8 cellular contexts compared by ENCODE assay signal in the genomic region with DNA sequence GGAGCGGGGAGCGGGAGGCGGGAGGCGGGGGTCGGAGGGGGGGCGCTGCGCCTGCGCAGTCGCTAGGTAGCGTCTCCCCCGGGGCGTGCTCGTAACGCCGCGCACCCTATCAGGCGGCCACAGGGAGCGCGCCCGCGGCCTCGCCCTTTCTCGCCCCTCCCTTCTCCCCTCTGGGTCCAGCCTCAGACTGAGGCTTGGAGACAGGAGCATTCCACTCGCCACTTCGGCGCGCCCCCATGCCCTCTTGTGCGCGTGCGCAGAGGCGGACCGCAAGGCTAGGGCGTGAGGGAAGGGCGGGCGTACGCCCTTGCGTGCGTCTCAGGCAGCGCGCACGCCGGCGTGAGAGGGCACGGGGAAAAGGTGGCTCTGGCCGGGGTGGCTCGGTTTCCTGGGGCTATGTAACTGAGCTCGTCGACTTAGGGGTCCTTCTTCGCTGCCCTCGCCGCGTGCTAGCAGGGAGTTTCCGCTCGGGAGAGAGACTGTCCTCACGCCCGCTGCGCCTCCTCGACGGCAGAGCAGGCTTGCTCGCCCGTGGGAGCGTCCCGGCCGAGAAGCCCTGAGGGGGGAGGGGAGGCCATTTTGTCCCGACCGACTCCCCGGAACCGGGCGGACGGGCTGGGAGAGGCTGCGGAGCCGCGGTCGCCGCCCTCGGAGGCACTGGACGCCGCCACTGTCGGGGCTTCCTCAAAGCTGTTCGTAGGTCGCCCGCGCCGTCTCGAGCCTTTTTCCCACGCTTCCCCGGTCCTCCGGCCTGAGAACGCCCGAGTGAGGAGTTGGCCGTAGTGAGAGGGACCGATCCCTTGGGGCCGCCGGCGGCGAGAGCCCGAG. TPM values are rescaled to one million over a fixed set of nuclear protein-coding genes. Genes with fewer than 3 reads are reported as not detected.
A peak's percentile ranks its signal among the peaks of the same experiment; 100 is the strongest.
DNase-seq lines count a peak whose midpoint lies in the region; ATAC-seq, FAIRE-seq and TF ChIP-seq lines count a peak whose summit lies in the region.

A gene (plus strand): TSS at position 316 of the 828 bp plus-strand sequence. CDS start 525 bp downstream, outside the sequence.

- ATAC-seq in GM19372 (IDR thresholded peaks at IDR 0.05; ENCODE audit: low read depth, unreplicated experiment) (peak; percentile 86), HG03558 (IDR thresholded peaks at IDR 0.05; ENCODE audit: extremely low read depth, unreplicated experiment) (peak; percentile 80), HepG2 (peak; percentile 89)

- H3K4me1 Mint-ChIP-seq in dendritic cell treated with granulocyte-macrophage colony-stimulating factor and Interleukin-4, amounts not matched to agents 40 ng/mL and 50 ng/mL, for 4 days (ENCODE audit: low read depth), result peaks cover 40% of the 10 kb centered on the region

- peak; percentile 68; the same call in 1 of the 2 replicates for TF ChIP-seq RAD21 in HepG2 (CRISPR knock-in tag; IDR thresholded peaks at IDR 0.05)

- H3K4me2 ChIP-seq in HepG2 (ENCODE audit: low read depth, low read length), result peak within 1 kb of the TSS; percentile 90

- H4K20me1 ChIP-seq in HepG2 (ENCODE audit: insufficient read depth, low read length), result peaks cover 40% of the 10 kb centered on the region

- TF ChIP-seq CTCF in HepG2 (CRISPR knock-in tag; IDR thresholded peaks at IDR 0.05), result peak; percentile 22; the same call in 1 of the 2 replicates

- DNase-seq in C1 segment of cervical spinal cord (lab: John Stamatoyannopoulos, UW), result peak; percentile 87 to 100 (median 98)
- peak; percentile 97 for DNase-seq in NCI-H748 treated with DMSO at 0.1 percent for 48 hours (lab: John Stamatoyannopoulos, UW)
- peak; percentile 96 to 99 for DNase-seq in activated CD4-positive, alpha-beta T cell treated with anti-CD3 and anti-CD28 coated beads, Interleukin-2, amount 50 U/mL, for 24 hours (ENCODE audit: low read depth in 1 of 2, low spot score in 1 of 2)
- DNase-seq in HepG2 (ENCODE audit: low spot score), result peak; percentile 99
- DNase-seq in stimulated activated CD4-positive, alpha-beta T cell treated with anti-CD3 and anti-CD28 coated beads, Interleukin-4, amount 100 ng/mL, for 1 hour, result peak; percentile 99

- WGBS in HepG2 (ENCODE audit: low lambda C conversion rate), result under 1% methylated on average over 57 of the region's 97 CpGs

- no peaks in the 10 kb centered on the region for H3K27me3 Mint-ChIP-seq in dendritic cell treated with granulocyte-macrophage colony-stimulating factor and Interleukin-4, amounts not matched to agents 40 ng/mL and 50 ng/mL, for 4 days

- H3K27ac ChIP-seq in HepG2 (ENCODE audit: extremely low read length, insufficient read depth, low read length), result peak within 1 kb of the TSS; percentile 85

- peak; percentile 96 to 98 for TF ChIP-seq POLR2A in HepG2 (IDR thresholded peaks at IDR 0.05; ENCODE audit: insufficient read depth in 1 of 2, low read depth in 2 of 2, low read length in 2 of 2)

- no peaks in the 10 kb centered on the region for H3K9me3 ChIP-seq in HepG2 (ENCODE audit: low read length)

- peaks cover 55% of the 10 kb centered on the region for H3K36me3 Mint-ChIP-seq in dendritic cell treated with granulocyte-macrophage colony-stimulating factor and Interleukin-4, amounts not matched to agents 40 ng/mL and 50 ng/mL, for 4 days (ENCODE audit: low read depth)

- H3K4me3 Mint-ChIP-seq in dendritic cell treated with granulocyte-macrophage colony-stimulating factor and Interleukin-4, amounts not matched to agents 40 ng/mL and 50 ng/mL, for 4 days, result peak within 1 kb of the TSS; percentile 93

- H2AFZ ChIP-seq in HepG2 (ENCODE audit: low read length), result peak within 1 kb of the TSS; percentile 74

- peaks cover 1 to 14% of the 10 kb centered on the region in 2 experiments; a peak in 3 of 5 replicates for H3K36me3 ChIP-seq in HepG2 (replicated peaks in 1 of 2; ENCODE audit: control insufficient read depth in 1 of 2, insufficient read depth in 2 of 2, low read length in 2 of 2)

- TF ChIP-seq EP300 in HepG2 (IDR thresholded peaks at IDR 0.05; ENCODE audit: low read depth in 2 of 2, low read length in 2 of 2) (peak; percentile 6 to 48; a peak in 1 of 4 replicates), HepG2 (CRISPR knock-in tag; IDR thresholded peaks at IDR 0.05; ENCODE audit: borderline replicate concordance) (peak; percentile 69; the same call in 1 of the 2 replicates)

- H3K9ac ChIP-seq in HepG2 (ENCODE audit: insufficient read depth, low read depth, low read length), result peak within 1 kb of the TSS; percentile 94

- intact Hi-C loops in dendritic cell treated with granulocyte-macrophage colony-stimulating factor and Interleukin-4, amounts not matched to agents 40 ng/mL and 50 ng/mL, for 4 days (cut with micrococcal nuclease), result loop anchor here (2.0 kb wide), 3 partner anchors 25 to 43 kb away; no protein-coding TSS in a partner anchor
- intact Hi-C loops in HepG2 (cut with micrococcal nuclease; ENCODE audit: unreplicated experiment), result loop anchor here (2.0 kb wide), 2 partner anchors 21 to 37 kb away; no protein-coding TSS in a partner anchor

- peak within 1 kb of the TSS; percentile 82 to 94 (median 91) for H3K4me3 ChIP-seq in HepG2 (replicated peaks in 1 of 3; ENCODE audit: insufficient read depth in 1 of 3, low read depth in 2 of 3, low read length in 3 of 3)

- peaks cover 37% of the 10 kb centered on the region for H3K4me1 ChIP-seq in HepG2 (ENCODE audit: insufficient read depth, low read length)

- POLR2A ChIA-PET in HepG2 (lab: Yijun Ruan, JAX), result interaction anchor here (0.6 to 2.5 kb wide), 25 partner anchors 8 to 312 kb away, joined by 3 to 23 read pairs (median 4); a partner anchor contains a TSS

- in situ Hi-C loops in HepG2 (cut with HindIII; ENCODE audit: extremely low pct_ligation_motif_present, low pct_unique_long_range_greater_than_20kb), result no loop called here

- peak within 1 kb of the TSS; percentile 93 for H3K27ac Mint-ChIP-seq in dendritic cell treated with granulocyte-macrophage colony-stimulating factor and Interleukin-4, amounts not matched to agents 40 ng/mL and 50 ng/mL, for 4 days

- FAIRE-seq in HepG2 (lab: Jason Lieb, UNC), result peak; percentile 90

- H3K27me3 ChIP-seq in HepG2 (ENCODE audit: control insufficient read depth in 1 of 2, insufficient read depth in 2 of 2, low read length in 2 of 2), result peaks cover 0 to 5% of the 10 kb centered on the region in 2 experiments; a peak in 2 of 5 replicates

- CTCF ChIA-PET in HepG2 (lab: Yijun Ruan, JAX; ENCODE audit: low intra/inter-chr PET ratio, low total read pairs), result no interaction called here

- TSS peak; percentile 80 for BruUV-seq in HepG2 (replicated peaks; lab: Mats Ljungman, UMichigan)

- peaks cover 53% of the 10 kb centered on the region for H3K79me2 ChIP-seq in HepG2 (ENCODE audit: insufficient read depth, low read length)

- no peaks in the 10 kb centered on the region for H3K9me3 Mint-ChIP-seq in dendritic cell treated with granulocyte-macrophage colony-stimulating factor and Interleukin-4, amounts not matched to agents 40 ng/mL and 50 ng/mL, for 4 days

TF ChIP-seq in HepG2, 621 proteins besides CTCF, POLR2A, EP300 and RAD21 (continues in another document):
- TF ChIP-seq SIN3B (IDR thresholded peaks at IDR 0.05; ENCODE audit: low read length), result peak; percentile 55
- TF ChIP-seq PLRG1 (conservative IDR thresholded peaks at IDR 0.05), result no peak
- TF ChIP-seq, protein P1, sequence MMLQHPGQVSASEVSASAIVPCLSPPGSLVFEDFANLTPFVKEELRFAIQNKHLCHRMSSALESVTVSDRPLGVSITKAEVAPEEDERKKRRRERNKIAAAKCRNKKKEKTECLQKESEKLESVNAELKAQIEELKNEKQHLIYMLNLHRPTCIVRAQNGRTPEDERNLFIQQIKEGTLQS (CRISPR knock-in tag; IDR thresholded peaks at IDR 0.05), result peak; percentile 48
- no peak for TF ChIP-seq SRSF9 (IDR thresholded peaks at IDR 0.05; ENCODE audit: borderline replicate concordance, insufficient read depth, low read depth, low read length, poor library complexity, severe bottlenecking)
- no peak for TF ChIP-seq THYN1 (CRISPR knock-in tag; IDR thresholded peaks at IDR 0.05; ENCODE audit: borderline replicate concordance, low read depth)
- TF ChIP-seq, protein P2, sequence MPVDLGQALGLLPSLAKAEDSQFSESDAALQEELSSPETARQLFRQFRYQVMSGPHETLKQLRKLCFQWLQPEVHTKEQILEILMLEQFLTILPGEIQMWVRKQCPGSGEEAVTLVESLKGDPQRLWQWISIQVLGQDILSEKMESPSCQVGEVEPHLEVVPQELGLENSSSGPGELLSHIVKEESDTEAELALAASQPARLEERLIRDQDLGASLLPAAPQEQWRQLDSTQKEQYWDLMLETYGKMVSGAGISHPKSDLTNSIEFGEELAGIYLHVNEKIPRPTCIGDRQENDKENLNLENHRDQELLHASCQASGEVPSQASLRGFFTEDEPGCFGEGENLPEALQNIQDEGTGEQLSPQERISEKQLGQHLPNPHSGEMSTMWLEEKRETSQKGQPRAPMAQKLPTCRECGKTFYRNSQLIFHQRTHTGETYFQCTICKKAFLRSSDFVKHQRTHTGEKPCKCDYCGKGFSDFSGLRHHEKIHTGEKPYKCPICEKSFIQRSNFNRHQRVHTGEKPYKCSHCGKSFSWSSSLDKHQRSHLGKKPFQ (CRISPR knock-in tag; IDR thresholded peaks at IDR 0.05; ENCODE audit: insufficient replicate concordance), result peak; percentile 62
- peak; percentile 99 for TF ChIP-seq SALL2 (CRISPR knock-in tag; IDR thresholded peaks at IDR 0.05)

RNA-seq across cellular contexts. Expression of the gene that starts here (rescaled TPM):
- 106 and 120 TPM in 2 replicates for total RNA-seq in HepG2 (2016; rRNA removed; fragmentation: Illumina TruSeq; extraction: Trizol)
- 19.3 and 24.2 TPM in 2 replicates for total RNA-seq in HepG2 (2016; cell fraction: cytosol; rRNA removed; fragmentation: Illumina TruSeq; extraction: Trizol; ENCODE audit: low read depth)
- 113 and 116 TPM in 2 replicates for total RNA-seq in HepG2 (2016; cell fraction: insoluble cytoplasmic fraction; rRNA removed; fragmentation: Illumina TruSeq; extraction: Trizol)
- total RNA-seq in HepG2 (2016; cell fraction: membrane; rRNA removed; fragmentation: Illumina TruSeq; extraction: Trizol), result 40.0 and 43.5 TPM in 2 replicates
- total RNA-seq in HepG2 (2016; cell fraction: nucleus; rRNA removed; fragmentation: Illumina TruSeq; extraction: Trizol), result 72.2 and 76.5 TPM in 2 replicates
- 39.0 and 48.2 TPM in 2 replicates for polyA plus RNA-seq in HepG2 (2011; rRNA removed)
- polyA plus RNA-seq in HepG2 (2011; cell fraction: cytosol; rRNA removed), result 33.3 and 40.9 TPM in 2 replicates
- polyA plus RNA-seq in HepG2 (2011; cell fraction: nucleus; rRNA removed), result 28.6 and 31.9 TPM in 2 replicates
- 98.5 and 102 TPM in 2 replicates for polyA plus RNA-seq in HepG2 (2012)
- polyA plus RNA-seq in HepG2 (2016; cell fraction: cytosol; fragmentation: Illumina TruSeq; extraction: Trizol; ENCODE audit: low read depth), result 18.0 and 27.8 TPM in 2 replicates
- 113 and 118 TPM in 2 replicates for polyA plus RNA-seq in HepG2 (2016; cell fraction: insoluble cytoplasmic fraction; fragmentation: Illumina TruSeq; extraction: Trizol; ENCODE audit: low read depth)
- polyA plus RNA-seq in HepG2 (2016; cell fraction: membrane; fragmentation: Illumina TruSeq; extraction: Trizol; ENCODE audit: low read depth), result 28.6 and 39.1 TPM in 2 replicates
- 112 and 122 TPM in 2 replicates for polyA plus RNA-seq in HepG2 (2016; cell fraction: nucleus; fragmentation: Illumina TruSeq; extraction: Trizol; ENCODE audit: insufficient read depth, low read depth)
- polyA minus RNA-seq in HepG2 (2011; rRNA and poly(A)+ RNA removed; ENCODE audit: low replicate concordance), result 42.7 and 61.6 TPM in 2 replicates
- polyA minus RNA-seq in HepG2 (2011; cell fraction: cytosol; rRNA and poly(A)+ RNA removed), result 82.0 and 98.0 TPM in 2 replicates
- polyA minus RNA-seq in HepG2 (2011; cell fraction: nucleus; rRNA and poly(A)+ RNA removed), result 46.1 and 55.2 TPM in 2 replicates

Comparison
In these comparisons a context has a peak if more than half of its experiments do, and no peak if none do; other contexts are left out.
1. Peak in every context shown above with its lines: DNase-seq, ATAC-seq, H3K4me3 ChIP-seq and H3K27ac ChIP-seq.